8 cellular contexts compared by ENCODE assay signal in genomic region chr3:13655074-13655913, GRCh38.
DNase-seq lines count a peak whose midpoint lies in the region; ATAC-seq and TF ChIP-seq lines count a peak whose summit lies in the region.

No MANE protein-coding gene starts in this region.

- no peaks in the 10 kb centered on the region for H3K79me1 ChIP-seq in mesendoderm (ENCODE audit: low read length)

- peak overlapping the region; percentile 44 for H3K4me2 ChIP-seq in mesendoderm (ENCODE audit: low read length)

- H3K4ac ChIP-seq in mesendoderm (ENCODE audit: low read depth, low read length) = no peak overlapping the region

- H3K56ac ChIP-seq in mesendoderm (ENCODE audit: low read length) = peak overlapping the region; percentile 69

- no peak overlapping the region for H2BK15ac ChIP-seq in mesendoderm (replicated peaks; ENCODE audit: low read depth)

- H3K18ac ChIP-seq in mesendoderm (ENCODE audit: low read length) = no peak overlapping the region

- no peaks in the 10 kb centered on the region for H3K9me3 ChIP-seq in RWPE2 (ENCODE audit: severe bottlenecking)

- intact Hi-C loops in dorsolateral prefrontal cortex (cut with DNase I) = loop anchor here (5.0 to 10.0 kb wide), 3 partner anchors 350 to 470 kb away; partner anchors contain the start of genes CHCHD4 (in 2 of the 2) and TMEM43 (in 1 of the 2)

- no peak overlapping the region for H2AK5ac ChIP-seq in mesendoderm (ENCODE audit: low read length)

- peak overlapping the region; percentile 51 for H3K9ac ChIP-seq in mesendoderm (ENCODE audit: low read length)

- TF ChIP-seq CTCF in RWPE2 (IDR thresholded peaks at IDR 0.05; ENCODE audit: poor library complexity, severe bottlenecking) (peak; percentile 86), dorsolateral prefrontal cortex (IDR thresholded peaks at IDR 0.05 in 54 of 56, conservative IDR thresholded peaks at IDR 0.05 in 2 of 56; ENCODE audit: low read depth in 1 of 56, partially characterized antibody in 56 of 56) (peak in 43 of 56 donors; percentile 6 to 67 (median 42))

- no peak overlapping the region for H3K27ac ChIP-seq in RWPE2 (ENCODE audit: poor library complexity, severe bottlenecking)
- peak overlapping the region in 1 of 59 donors; percentile 18 for H3K27ac ChIP-seq in dorsolateral prefrontal cortex
- no peak overlapping the region for H3K27ac ChIP-seq in mesendoderm (ENCODE audit: low read depth, low read length)

- WGBS in mesendoderm (ENCODE audit: extremely low coverage, insufficient coverage, low lambda C conversion rate) = no CpG with 5 or more reads among the region's 70 CpGs

- no peak overlapping the region for H2BK120ac ChIP-seq in mesendoderm (ENCODE audit: low read depth, low read length)

- no peaks in the 10 kb centered on the region for H3K27me3 ChIP-seq in RWPE2 (ENCODE audit: insufficient read depth, poor library complexity, severe bottlenecking)
- peaks cover 0 to 7% (median 0%) of the 10 kb centered on the region in 45 donors for H3K27me3 ChIP-seq in dorsolateral prefrontal cortex
- no peaks in the 10 kb centered on the region for H3K27me3 ChIP-seq in mesendoderm (ENCODE audit: insufficient read depth, low read length, poor library complexity)

- H3K36me3 ChIP-seq in RWPE2 (ENCODE audit: low read depth) (no peaks in the 10 kb centered on the region), mesendoderm (ENCODE audit: control insufficient read depth, insufficient read depth, low read length) (no peaks in the 10 kb centered on the region)

- H4K8ac ChIP-seq in mesendoderm (ENCODE audit: low read depth, low read length) = no peak overlapping the region

- no peak overlapping the region for H4K5ac ChIP-seq in mesendoderm (ENCODE audit: low read length)

- H3K4me3 ChIP-seq in RWPE2 (ENCODE audit: severe bottlenecking) (no peak overlapping the region), dorsolateral prefrontal cortex (peak overlapping the region in 11 of 59 donors; percentile 21 to 48 (median 34)), mesendoderm (ENCODE audit: low read length) (no peak overlapping the region)

- H2BK5ac ChIP-seq in mesendoderm (ENCODE audit: low read length) = no peak overlapping the region

- no peaks in the 10 kb centered on the region for H3K79me2 ChIP-seq in mesendoderm (ENCODE audit: control insufficient read depth, insufficient read depth, low read length)

- ATAC-seq in RWPE2 (ENCODE audit: low read depth) = peak; percentile 60
- no peak for ATAC-seq in GM18519 (IDR thresholded peaks at IDR 0.05; ENCODE audit: low FRiP score, unreplicated experiment)

- DNase-seq in NCI-H2196 (lab: John Stamatoyannopoulos, UW; ENCODE audit: unreplicated experiment) (peak; percentile 7), NCI-H2196 treated with DMSO at 0.1 percent for 48 hours (lab: John Stamatoyannopoulos, UW; ENCODE audit: unreplicated experiment) (no peak), RWPE2 (ENCODE audit: low spot score) (no peak), dorsolateral prefrontal cortex (no peak), mesendoderm (peak; percentile 73), ureter (ENCODE audit: low spot score) (no peak), GM19238 (ENCODE audit: insufficient read length, low spot score) (no peak)

- H3K4me1 ChIP-seq in RWPE2 (ENCODE audit: insufficient read depth, poor library complexity, severe bottlenecking) = no peaks in the 10 kb centered on the region
- H3K4me1 ChIP-seq in mesendoderm (ENCODE audit: control insufficient read depth, low read depth, low read length) = no peaks in the 10 kb centered on the region

- H3K23ac ChIP-seq in mesendoderm (ENCODE audit: low read length) = no peak overlapping the region

Comparison
In these comparisons a context has a peak if more than half of its experiments do, and no peak if none do; other contexts are left out.
1. DNase-seq: peak in NCI-H2196 (single experiment) and mesendoderm (single experiment); none in NCI-H2196 treated with DMSO at 0.1 percent for 48 hours (single experiment), RWPE2 (single experiment), dorsolateral prefrontal cortex (0 of 10), ureter (single experiment) and GM19238 (single experiment).